15 cellular contexts compared by ENCODE assay signal in genomic region chr13:50015750-50016149, GRCh38. TPM values are rescaled to one million over a fixed set of nuclear protein-coding genes. Genes with fewer than 3 reads are reported as not detected.
A peak's percentile ranks its signal among the peaks of the same experiment; 100 is the strongest.
DNase-seq lines count a peak whose midpoint lies in the region; ATAC-seq and TF ChIP-seq lines count a peak whose summit lies in the region.
"Had no signal": no experiment of that assay in that cellular context is flagged by ENCODE, and none has a peak within 500 bp of the region (broad histone marks: within the 10 kb centered on the region; RNA-seq: fewer than 3 reads in every experiment).

No MANE protein-coding gene starts in this region.

- H3K4me1 ChIP-seq in HEK293 (ENCODE audit: control insufficient read depth, insufficient read depth, low read length) (no peaks in the 10 kb centered on the region; the same call in 1 of the 2 replicates), ovary (ENCODE audit: insufficient read depth) (no peaks in the 10 kb centered on the region)

- no peak for TF ChIP-seq POLR2A in ovary (IDR thresholded peaks at IDR 0.05)

- no peak for TF ChIP-seq EP300 in ovary (IDR thresholded peaks at IDR 0.05)

- H3K27ac Mint-ChIP-seq in endothelial cell (ENCODE audit: unreplicated experiment) (peak overlapping the region; percentile 82), naive B cell (peak overlapping the region in 5 of 6 donors; percentile 15 to 91 (median 48))
- H3K27ac Mint-ChIP-seq in naive thymus-derived CD8-positive, alpha-beta T cell = peak overlapping the region in 4 of 10 donors; percentile 1 to 75 (median 42)

- POLR2A ChIA-PET in HEK293 (lab: Yijun Ruan, JAX) = no interaction called here
- POLR2A ChIA-PET in naive thymus-derived CD8-positive, alpha-beta T cell (lab: Charles Lee) = no interaction called here

- H3K4me3 ChIP-seq in HEK293 (ENCODE audit: low read depth, low read length) (no peak overlapping the region), ovary (no peak overlapping the region)
- H3K4me3 ChIP-seq: GM12878 had no signal

- TF ChIP-seq CTCF in 22Rv1 (IDR thresholded peaks at IDR 0.05) (no peak), HEK293 (tag by site-specific recombination; IDR thresholded peaks at IDR 0.05) (no peak), endothelial cell (IDR thresholded peaks at IDR 0.05; ENCODE audit: unreplicated experiment) (no peak), ovary (IDR thresholded peaks at IDR 0.05) (no peak)

- CTCF ChIA-PET in HEK293 (lab: Yijun Ruan, JAX) = interaction anchor here (0.7 kb wide), 1 partner anchor 12 kb away, joined by 3 read pairs; no protein-coding TSS in a partner anchor

- H3K4me3 Mint-ChIP-seq in endothelial cell (ENCODE audit: unreplicated experiment) (no peak overlapping the region), naive B cell (no peak overlapping the region)
- no peak overlapping the region for H3K4me3 Mint-ChIP-seq in naive thymus-derived CD8-positive, alpha-beta T cell

- DNase-seq in endothelial cell (ENCODE audit: low spot score) = no peak
- DNase-seq in naive B cell = no peak
- no peak for DNase-seq in naive thymus-derived CD8-positive, alpha-beta T cell
- DNase-seq in NOMO-1 treated with dmso at 0.1 percent for 144 hours (lab: John Stamatoyannopoulos, UW; ENCODE audit: unreplicated experiment) = no peak
- no peak for DNase-seq in germinal center (ENCODE audit: low spot score)
- DNase-seq in ovary = no peak
- DNase-seq: activated CD8-positive, alpha-beta memory T cell treated with anti-CD3 and anti-CD28 coated beads, Interleukin-2, amount 50 U/mL, for 48 hours; DND-41; foreskin melanocyte; occipital lobe; SHP77; stimulated activated CD4-positive, alpha-beta T cell treated with anti-CD3 and anti-CD28 coated beads, Interleukin-15, amount 100 ng/mL, for 24 hours had no signal

- H3K27me3 Mint-ChIP-seq in endothelial cell (ENCODE audit: unreplicated experiment) (no peaks in the 10 kb centered on the region), naive B cell (no peaks in the 10 kb centered on the region)
- H3K27me3 Mint-ChIP-seq in naive thymus-derived CD8-positive, alpha-beta T cell = no peaks in the 10 kb centered on the region

- intact Hi-C loops in ovary (cut with DNase I) = no loop called here

- peaks cover 10 to 33% of the 10 kb centered on the region in 2 experiments for H3K36me3 ChIP-seq in HEK293 (ENCODE audit: control insufficient read depth in 2 of 2, insufficient read depth in 1 of 2, low read length in 2 of 2)
- no peaks in the 10 kb centered on the region for H3K36me3 ChIP-seq in ovary

- H3K36me3 Mint-ChIP-seq in endothelial cell (ENCODE audit: low read depth, unreplicated experiment) = peaks cover 17% of the 10 kb centered on the region
- peaks cover 13 to 17% of the 10 kb centered on the region in 2 donors for H3K36me3 Mint-ChIP-seq in naive B cell
- H3K36me3 Mint-ChIP-seq in naive thymus-derived CD8-positive, alpha-beta T cell = peaks cover 20 to 54% (median 51%) of the 10 kb centered on the region in 3 donors

- WGBS in ovary, 3 donors = 63 to 75% (median 65%) methylated on average over 4 of the region's 4 CpGs

- H3K9me3 ChIP-seq in HEK293 (ENCODE audit: control insufficient read depth, insufficient read depth, low read depth, low read length) = no peaks in the 10 kb centered on the region
- no peaks in the 10 kb centered on the region for H3K9me3 ChIP-seq in ovary

- H3K9me3 Mint-ChIP-seq in endothelial cell (ENCODE audit: unreplicated experiment) = no peaks in the 10 kb centered on the region
- no peaks in the 10 kb centered on the region for H3K9me3 Mint-ChIP-seq in naive B cell
- peaks cover 0 to 3% (median 0%) of the 10 kb centered on the region in 9 donors for H3K9me3 Mint-ChIP-seq in naive thymus-derived CD8-positive, alpha-beta T cell

- H3K27ac ChIP-seq in 22Rv1 = peak overlapping the region; percentile 17; the same call in 1 of the 2 replicates
- H3K27ac ChIP-seq in HEK293 (ENCODE audit: extremely low read depth, low read depth, low read length) = no peak overlapping the region
- no peak overlapping the region for H3K27ac ChIP-seq in ovary

- H3K4me1 Mint-ChIP-seq in endothelial cell (ENCODE audit: unreplicated experiment) (peaks cover 8% of the 10 kb centered on the region), naive B cell (peaks cover 19 to 44% (median 23%) of the 10 kb centered on the region in 3 donors)
- peaks cover 7 to 41% (median 29%) of the 10 kb centered on the region in 4 donors for H3K4me1 Mint-ChIP-seq in naive thymus-derived CD8-positive, alpha-beta T cell

- no peaks in the 10 kb centered on the region for H3K27me3 ChIP-seq in ovary

- no peak for ATAC-seq in naive B cell (ENCODE audit: low read depth in 2 of 2)
- ATAC-seq in naive thymus-derived CD8-positive, alpha-beta T cell = no peak
- ATAC-seq: GM12878 had no signal

TF ChIP-seq in HEK293, 187 proteins besides CTCF, POLR2A, EP300 and RAD21:
- TF ChIP-seq ZEB2 (tag by site-specific recombination; IDR thresholded peaks at IDR 0.05) (no peak), ZNF600 (tag by site-specific recombination; IDR thresholded peaks at IDR 0.05) (peak; percentile 50), ZBTB48 (tag by site-specific recombination; IDR thresholded peaks at IDR 0.05) (no peak), RBAK (tag by site-specific recombination; IDR thresholded peaks at IDR 0.05) (no peak)

RNA-seq across cellular contexts. Expression of gene KCNRG, which starts 0.5 kb away (rescaled TPM):
- total RNA-seq in endothelial cell (ENCODE audit: unreplicated experiment) = 0.69 TPM
- polyA plus RNA-seq in naive B cell (ENCODE audit: low read depth in 6 of 6) = 1 to 10 TPM in 2 of 6 donors, under 1 TPM in 3, not detected in 1; 0.66 to 1.7 (median 0.88) TPM
- total RNA-seq in naive thymus-derived CD8-positive, alpha-beta T cell = 1 to 10 TPM in 1 of 2 experiments, under 1 TPM in 1; 0.73 to 1.5 TPM
- under 1 TPM; 0.30 to 0.36 (median 0.31) TPM for polyA plus RNA-seq in naive thymus-derived CD8-positive, alpha-beta T cell
- total RNA-seq in ovary = 1 to 10 TPM in 4 of 7 donors, under 1 TPM in 3; 0.23 to 7.9 (median 1.1) TPM
- under 1 TPM; 0.42 to 0.46 TPM for polyA plus RNA-seq in ovary

RNA-seq across cellular contexts. Expression of gene TRIM13, which starts 18.9 kb away (rescaled TPM):
- 34.9 TPM for total RNA-seq in endothelial cell (ENCODE audit: unreplicated experiment)
- 10 to 100 TPM; 27.4 to 42.0 (median 29.8) TPM for polyA plus RNA-seq in naive B cell (ENCODE audit: low read depth in 6 of 6)
- total RNA-seq in naive thymus-derived CD8-positive, alpha-beta T cell = 10 to 100 TPM; 17.9 to 21.0 TPM
- polyA plus RNA-seq in naive thymus-derived CD8-positive, alpha-beta T cell = 1 to 10 TPM; 7.3 to 8.5 (median 7.5) TPM
- total RNA-seq in ovary = 10 to 100 TPM; 14.5 to 27.9 (median 25.5) TPM
- polyA plus RNA-seq in ovary = 10 to 100 TPM; 20.1 to 23.6 TPM
